Comparison of ENCODE assay signal across 11 cellular contexts in genomic region chr10:3825244-3825643, GRCh38. TPM values are rescaled to one million over a fixed set of nuclear protein-coding genes. Genes with fewer than 3 reads are reported as not detected.
DNase-seq lines count a peak whose midpoint lies in the region; ATAC-seq and TF ChIP-seq lines count a peak whose summit lies in the region.
"Had no signal": no experiment of that assay in that cellular context is flagged by ENCODE, and none has a peak within 500 bp of the region (broad histone marks: within the 10 kb centered on the region; RNA-seq: fewer than 3 reads in every experiment).

No MANE protein-coding gene starts in this region.

- H3K27ac ChIP-seq in caudate nucleus (ENCODE audit: low read depth, low read length): no peak overlapping the region

- CTCF ChIA-PET in Calu3 (lab: Charles Lee): no interaction called here

- no TSS peak for BruUV-seq in Calu3 (replicated peaks; lab: Mats Ljungman, UMichigan)

- peak overlapping the region; percentile 63 for H3K27ac Mint-ChIP-seq in Calu3 (ENCODE audit: unreplicated experiment)

- no peaks in the 10 kb centered on the region for H3K9me3 Mint-ChIP-seq in Calu3 (ENCODE audit: low read depth, unreplicated experiment)

- H3K4me3 Mint-ChIP-seq in Calu3 (ENCODE audit: low read depth, unreplicated experiment): peak overlapping the region; percentile 26

- H3K36me3 Mint-ChIP-seq in Calu3 (ENCODE audit: insufficient read depth, unreplicated experiment): peaks cover 12% of the 10 kb centered on the region

- no peaks in the 10 kb centered on the region for H3K27me3 Mint-ChIP-seq in Calu3 (ENCODE audit: unreplicated experiment)

- intact Hi-C loops in Calu3 (cut with micrococcal nuclease; ENCODE audit: unreplicated experiment): loop anchor here (1.0 kb wide), 1 partner anchor 80 kb away; no protein-coding TSS in a partner anchor

- TF ChIP-seq CTCF in Calu3 (IDR thresholded peaks at IDR 0.05; ENCODE audit: unreplicated experiment) (no peak), epithelial cell of esophagus (IDR thresholded peaks at IDR 0.05; ENCODE audit: insufficient read depth, low read depth, low read length, missing control alignments) (no peak)

- ATAC-seq in HG03520 (IDR thresholded peaks at IDR 0.05; ENCODE audit: unreplicated experiment): no peak

- H3K4me1 Mint-ChIP-seq in Calu3 (ENCODE audit: low read depth, unreplicated experiment): peaks cover 41% of the 10 kb centered on the region

- DNase-seq in Calu3: peak; percentile 52
- peak; percentile 92 for DNase-seq in NCI-H226
- DNase-seq in epithelial cell of esophagus (ENCODE audit: low read depth): peak; percentile 95
- DNase-seq in myocyte (ENCODE audit: low read depth): peak; percentile 99
- no peak for DNase-seq in caudate nucleus (lab: John Stamatoyannopoulos, UW)
- DNase-seq in nucleus accumbens (lab: John Stamatoyannopoulos, UW): no peak
- no peak for DNase-seq in NCI-H69 (lab: John Stamatoyannopoulos, UW)
- DNase-seq: DMS 273 treated with DMSO at 0.1 percent for 48 hours, foreskin melanocyte, retina had no signal

- H3K4me3 ChIP-seq in epithelial cell of esophagus (ENCODE audit: low read length): no peak overlapping the region

RNA-seq across cellular contexts. Expression of gene KLF6, which starts 40.2 kb away (rescaled TPM):
- total RNA-seq in Calu3 (2022) (140 and 161 TPM in 2 replicates), myocyte (14.6 and 14.9 TPM in 2 replicates)
- 39.6 TPM for polyA plus RNA-seq in myocyte (2012)

Comparison
In these comparisons a context has a peak if more than half of its experiments do, and no peak if none do; other contexts are left out.
1. DNase-seq: peak in Calu3 (single experiment), NCI-H226 (single experiment), epithelial cell of esophagus (single experiment) and myocyte (single experiment); none in caudate nucleus (0 of 61), nucleus accumbens (0 of 56) and NCI-H69 (single experiment).